In genomic region chr22:19728271-19728670, GRCh38 we compare ENCODE assay signal across 32 cellular contexts. TPM values are rescaled to one million over a fixed set of nuclear protein-coding genes. Genes with fewer than 3 reads are reported as not detected.
"Had no signal": no experiment of that assay in that cellular context is flagged by ENCODE, and none has a peak within 500 bp of the region (broad histone marks: within the 10 kb centered on the region; RNA-seq: fewer than 3 reads in every experiment).

No MANE protein-coding gene starts in this region.

- H3K4me1 ChIP-seq: breast epithelium had no signal

- H3K4me3 ChIP-seq: ascending aorta, breast epithelium, PC-9, SK-N-MC had no signal

- H2AFZ ChIP-seq: PC-9 had no signal

- H3K4me3 Mint-ChIP-seq: activated CD4-positive, alpha-beta T cell treated with anti-CD3 and anti-CD28 coated beads for 36 hours; activated CD4-positive, alpha-beta T cell treated with anti-CD3 and anti-CD28 coated beads, Interleukin-2, amount 10 ng/mL, durations not matched to agents 7 days and 5 days; activated CD8-positive, alpha-beta T cell treated with anti-CD3 and anti-CD28 coated beads, Interleukin-2, amount 10 ng/mL, durations not matched to agents 7 days and 5 days; activated naive CD4-positive, alpha-beta T cell treated with anti-CD3 and anti-CD28 coated beads, Interleukin-2, amount 50 U/mL, for 24 hours; activated naive CD8-positive, alpha-beta T cell treated with anti-CD3 and anti-CD28 coated beads, Interleukin-2, amount 10 ng/mL, durations not matched to agents 7 days and 5 days; activated T-cell treated with anti-CD3 and anti-CD28 coated beads, Interleukin-2, amount 50 U/mL, for 24 hours had no signal

- DNase-seq: activated CD4-positive, alpha-beta T cell treated with anti-CD3 and anti-CD28 coated beads for 36 hours; activated CD4-positive, alpha-beta T cell treated with anti-CD3 and anti-CD28 coated beads, Interleukin-2, amount 10 ng/mL, durations not matched to agents 7 days and 5 days; activated CD4-positive, alpha-beta T cell treated with anti-CD3 and anti-CD28 coated beads, Interleukin-2, amount 50 U/mL, for 48 hours; activated CD8-positive, alpha-beta T cell treated with anti-CD3 and anti-CD28 coated beads, Interleukin-2, amount 10 ng/mL, durations not matched to agents 7 days and 5 days; activated gamma-delta T cell; activated naive CD4-positive, alpha-beta T cell treated with Interleukin-2 at 50 U/mL for 16 hours; activated naive CD8-positive, alpha-beta T cell treated with anti-CD3 and anti-CD28 coated beads, Interleukin-2, amount 10 ng/mL, durations not matched to agents 7 days and 5 days; activated T-cell treated with anti-CD3 and anti-CD28 coated beads, Interleukin-2, amount 50 U/mL, for 24 hours; amygdala; cerebellar nuclear complex; MM.1S; MV-4-11; NCI-H1092; NCI-H1436 treated with DMSO at 0.1 percent for 48 hours; NCI-H1694 treated with DMSO at 0.1 percent for 48 hours; NCI-H2029; NCI-H2171 treated with DMSO at 0.1 percent for 48 hours; NCI-H226; NCI-H524 treated with DMSO at 0.1 percent for 48 hours; PC-9; Right ventricle myocardium superior; T1000 had no signal

- ATAC-seq: activated CD4-positive, alpha-beta T cell treated with anti-CD3 and anti-CD28 coated beads for 36 hours; activated CD8-positive, alpha-beta T cell treated with anti-CD3 and anti-CD28 coated beads, Interleukin-2, amount 10 ng/mL, durations not matched to agents 7 days and 5 days had no signal

- H3K27me3 ChIP-seq: ascending aorta, breast epithelium had no signal

- FAIRE-seq: RCC 7860 had no signal

- H3K4me2 ChIP-seq: KMS-11, PC-9 had no signal

- H3K36me3 ChIP-seq: ascending aorta, breast epithelium had no signal

- H3K36me3 Mint-ChIP-seq: activated naive CD4-positive, alpha-beta T cell treated with anti-CD3 and anti-CD28 coated beads, Interleukin-2, amount 50 U/mL, for 24 hours; activated naive CD8-positive, alpha-beta T cell treated with anti-CD3 and anti-CD28 coated beads, Interleukin-2, amount 10 ng/mL, durations not matched to agents 7 days and 5 days had no signal

- H3K9me3 ChIP-seq: ascending aorta, breast epithelium had no signal

- H3K9me3 Mint-ChIP-seq: activated CD4-positive, alpha-beta T cell treated with anti-CD3 and anti-CD28 coated beads, Interleukin-2, amount 10 ng/mL, durations not matched to agents 7 days and 5 days; activated naive CD4-positive, alpha-beta T cell treated with anti-CD3 and anti-CD28 coated beads, Interleukin-2, amount 50 U/mL, for 24 hours; activated naive CD8-positive, alpha-beta T cell treated with anti-CD3 and anti-CD28 coated beads, Interleukin-2, amount 10 ng/mL, durations not matched to agents 7 days and 5 days; activated T-cell treated with anti-CD3 and anti-CD28 coated beads, Interleukin-2, amount 50 U/mL, for 24 hours; activated T-helper 2 cell treated with anti-CD3 and anti-CD28 coated beads, Interferon-gamma antibody, Interleukin-2, Interleukin-4, amounts not matched to agents 10 μg/mL and 5 μg/mL and 100 μg/mL, durations not matched to agents 14 hours and 24 hours and 36 hours had no signal

- H3K27ac ChIP-seq: ascending aorta, breast epithelium, KMS-11, PC-9, SK-N-MC had no signal

- H3K9ac ChIP-seq: KMS-11 had no signal

- H3K27ac Mint-ChIP-seq: activated CD4-positive, alpha-beta T cell treated with anti-CD3 and anti-CD28 coated beads for 36 hours; activated CD4-positive, alpha-beta T cell treated with anti-CD3 and anti-CD28 coated beads, Interleukin-2, amount 10 ng/mL, durations not matched to agents 7 days and 5 days; activated CD8-positive, alpha-beta T cell treated with anti-CD3 and anti-CD28 coated beads, Interleukin-2, amount 10 ng/mL, durations not matched to agents 7 days and 5 days; activated naive CD8-positive, alpha-beta T cell treated with anti-CD3 and anti-CD28 coated beads, Interleukin-2, amount 10 ng/mL, durations not matched to agents 7 days and 5 days; activated T-cell treated with anti-CD3 and anti-CD28 coated beads, Interleukin-2, amount 50 U/mL, for 24 hours; activated T-helper 2 cell treated with anti-CD3 and anti-CD28 coated beads, Interferon-gamma antibody, Interleukin-2, Interleukin-4, amounts not matched to agents 10 μg/mL and 5 μg/mL and 100 μg/mL, durations not matched to agents 14 hours and 24 hours and 36 hours had no signal

RNA-seq across cellular contexts. Expression of gene GP1BB, which starts 4.9 kb away (rescaled TPM):
- total RNA-seq: activated CD4-positive, alpha-beta T cell treated with anti-CD3 and anti-CD28 coated beads for 36 hours; activated CD4-positive, alpha-beta T cell treated with anti-CD3 and anti-CD28 coated beads, Interleukin-2, amount 10 ng/mL, durations not matched to agents 7 days and 5 days; activated CD8-positive, alpha-beta T cell treated with anti-CD3 and anti-CD28 coated beads, Interleukin-2, amount 10 ng/mL, durations not matched to agents 7 days and 5 days; activated naive CD8-positive, alpha-beta T cell treated with anti-CD3 and anti-CD28 coated beads, Interleukin-2, amount 10 ng/mL, durations not matched to agents 7 days and 5 days; activated T-helper 2 cell treated with anti-CD3 and anti-CD28 coated beads, Interferon-gamma antibody, Interleukin-2, Interleukin-4, amounts not matched to agents 10 μg/mL and 5 μg/mL and 100 μg/mL, durations not matched to agents 14 hours and 24 hours and 36 hours; OCI-LY7; Right ventricle myocardium superior; T-helper 1 cell treated with Interleukin-12 subunit alpha and Interleukin-12 subunit beta and Interleukin-4 antibody, amounts not matched to agents 30 ng/mL and 1 ng/mL, for 36 hours; T-helper 2 cell treated with Interferon-gamma antibody and Interleukin-4, amounts not matched to agents 100 ng/mL and 5 ng/mL, for 36 hours had no signal

RNA-seq across cellular contexts. Expression of gene SEPTIN5, which starts 14.0 kb away (rescaled TPM):
- total RNA-seq: activated CD4-positive, alpha-beta T cell treated with anti-CD3 and anti-CD28 coated beads, Interleukin-2, amount 10 ng/mL, durations not matched to agents 7 days and 5 days; activated naive CD8-positive, alpha-beta T cell treated with anti-CD3 and anti-CD28 coated beads, Interleukin-2, amount 10 ng/mL, durations not matched to agents 7 days and 5 days; OCI-LY7; T-helper 1 cell treated with Interleukin-12 subunit alpha and Interleukin-12 subunit beta and Interleukin-4 antibody, amounts not matched to agents 30 ng/mL and 1 ng/mL, for 36 hours; T-helper 2 cell treated with Interferon-gamma antibody and Interleukin-4, amounts not matched to agents 100 ng/mL and 5 ng/mL, for 36 hours had no signal

RNA-seq across cellular contexts. Expression of gene TBX1, which starts 32.3 kb away (rescaled TPM):
- total RNA-seq: activated CD4-positive, alpha-beta T cell treated with anti-CD3 and anti-CD28 coated beads for 36 hours; activated CD4-positive, alpha-beta T cell treated with anti-CD3 and anti-CD28 coated beads, Interleukin-2, amount 10 ng/mL, durations not matched to agents 7 days and 5 days; ascending aorta; T-helper 1 cell treated with Interleukin-12 subunit alpha and Interleukin-12 subunit beta and Interleukin-4 antibody, amounts not matched to agents 30 ng/mL and 1 ng/mL, for 36 hours had no signal
